In genomic region chr9:19048966-19049871, GRCh38 we compare ENCODE assay signal across 8 cellular contexts.
DNase-seq lines count a peak whose midpoint lies in the region; ATAC-seq lines count a peak whose summit lies in the region.

TSS of gene RRAGA (plus strand) at chr9:19049427. CDS start at chr9:19049660, 233 bp downstream.

- peak; percentile 98 for DNase-seq in AG20443 (ENCODE audit: low spot score)
- peak; percentile 89 for DNase-seq in NCI-H345 treated with DMSO at 0.1 percent for 48 hours (lab: John Stamatoyannopoulos, UW; ENCODE audit: unreplicated experiment)
- DNase-seq in activated CD4-positive, CD25-positive, alpha-beta regulatory T cell (lab: John Stamatoyannopoulos, UW) = peak; percentile 88 to 90 (median 90)
- peak; percentile 94 for DNase-seq in central memory CD4-positive, alpha-beta T cell
- peak; percentile 99 for DNase-seq in islet precursor cell
- peak; percentile 88 to 93 (median 91) for DNase-seq in stimulated activated CD4-positive, alpha-beta T cell treated with anti-CD3 and anti-CD28 coated beads, Interleukin-12 subunit alpha, Interleukin-12 subunit beta, amount 100 ng/mL, for 48 hours (ENCODE audit: low read depth in 2 of 3, low spot score in 1 of 3)

- peak; percentile 86 for ATAC-seq in GM19025 (IDR thresholded peaks at IDR 0.05; ENCODE audit: low read depth, unreplicated experiment)
- ATAC-seq in HG03342 (IDR thresholded peaks at IDR 0.05; ENCODE audit: unreplicated experiment) = peak; percentile 89

Comparison
In these comparisons a context has a peak if more than half of its experiments do, and no peak if none do; other contexts are left out.
1. Peak in every context shown above with its lines: DNase-seq and ATAC-seq.